In the genomic region with DNA sequence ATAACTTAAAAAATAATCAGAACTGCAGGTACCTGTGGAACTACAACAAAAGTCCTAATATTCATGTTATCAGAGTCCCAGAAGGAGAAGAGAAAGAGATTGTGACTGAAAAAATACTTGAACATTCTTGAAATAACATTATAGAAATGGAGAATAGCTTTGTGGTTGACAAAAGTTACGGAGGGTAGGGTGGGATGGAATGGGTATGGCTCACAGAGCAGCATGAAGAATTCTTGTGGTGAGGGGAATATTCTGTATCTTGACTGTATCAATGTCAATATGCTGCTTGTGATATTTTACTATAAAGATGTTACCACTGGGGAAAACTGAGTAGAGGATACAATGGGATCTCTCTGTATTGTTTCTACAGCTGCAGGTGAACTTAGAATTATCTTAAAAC, we compare ENCODE assay signal across 20 cellular contexts.
DNase-seq lines count a peak whose midpoint lies in the region; ATAC-seq, FAIRE-seq and TF ChIP-seq lines count a peak whose summit lies in the region.
"Had no signal": no experiment of that assay in that cellular context is flagged by ENCODE, and none has a peak within 500 bp of the region (broad histone marks: within the 10 kb centered on the region; RNA-seq: fewer than 3 reads in every experiment).

No MANE protein-coding gene starts in this region.

- no peak overlapping the region for H3K27ac Mint-ChIP-seq in T-helper 17 cell
- H3K27ac Mint-ChIP-seq: CD8-positive, alpha-beta memory T cell had no signal

- peaks cover 2% of the 10 kb centered on the region for H3K36me3 Mint-ChIP-seq in T-helper 17 cell (ENCODE audit: low read depth)
- H3K36me3 Mint-ChIP-seq: CD8-positive, alpha-beta memory T cell had no signal

- H3K4me1 ChIP-seq in HepG2 (ENCODE audit: insufficient read depth, low read length) (peaks cover 46% of the 10 kb centered on the region), right lobe of liver (peaks cover 0 to 62% (median 14%) of the 10 kb centered on the region in 4 donors), muscle layer of colon (ENCODE audit: insufficient read depth, low read length) (peaks cover 67% of the 10 kb centered on the region), vagina (peaks cover 62% of the 10 kb centered on the region), spleen (peaks cover 0 to 4% (median 0%) of the 10 kb centered on the region in 6 donors)

- intact Hi-C loops in HepG2 (cut with micrococcal nuclease; ENCODE audit: unreplicated experiment) (loop anchor here (2.0 kb wide), 1 partner anchor 19 kb away; no protein-coding TSS in a partner anchor), right lobe of liver (cut with DNase I) (no loop called here), vagina (cut with DNase I) (no loop called here), spleen (cut with DNase I; ENCODE audit: low total_unique reads) (no loop called here)

- no peaks in the 10 kb centered on the region for H3K79me2 ChIP-seq in HepG2 (ENCODE audit: insufficient read depth, low read length)

- H3K9me3 ChIP-seq in HepG2 (ENCODE audit: low read length) (no peaks in the 10 kb centered on the region), right lobe of liver (no peaks in the 10 kb centered on the region), muscle layer of colon (ENCODE audit: low read length) (no peaks in the 10 kb centered on the region), vagina (no peaks in the 10 kb centered on the region), T-helper 17 cell (ENCODE audit: control insufficient read depth, low read length, poor library complexity, severe bottlenecking) (no peaks in the 10 kb centered on the region), spleen (no peaks in the 10 kb centered on the region)
- H3K9me3 ChIP-seq: Peyer's patch had no signal

- no peaks in the 10 kb centered on the region for H3K27me3 Mint-ChIP-seq in T-helper 17 cell
- H3K27me3 Mint-ChIP-seq: CD8-positive, alpha-beta memory T cell had no signal

- no peaks in the 10 kb centered on the region for H4K20me1 ChIP-seq in HepG2 (ENCODE audit: insufficient read depth, low read length)

- TF ChIP-seq POLR2A in HepG2 (IDR thresholded peaks at IDR 0.05; ENCODE audit: insufficient read depth in 1 of 2, low read depth in 2 of 2, low read length in 2 of 2): no peak
- no peak for TF ChIP-seq POLR2A in right lobe of liver (IDR thresholded peaks at IDR 0.05)
- no peak for TF ChIP-seq POLR2A in vagina (IDR thresholded peaks at IDR 0.05)
- no peak for TF ChIP-seq POLR2A in spleen (IDR thresholded peaks at IDR 0.05)

- TF ChIP-seq CTCF in HepG2 (CRISPR knock-in tag; IDR thresholded peaks at IDR 0.05) (no peak), right lobe of liver (IDR thresholded peaks at IDR 0.05) (no peak), astrocyte of the spinal cord (IDR thresholded peaks at IDR 0.05; ENCODE audit: low read depth, low read length) (no peak), vagina (IDR thresholded peaks at IDR 0.05) (no peak), spleen (IDR thresholded peaks at IDR 0.05 in 8 of 11, conservative IDR thresholded peaks at IDR 0.05 in 3 of 11) (no peak)

- no peak for ATAC-seq in HepG2
- no peak for ATAC-seq in right lobe of liver
- ATAC-seq in T-helper 17 cell: no peak

- no peaks in the 10 kb centered on the region for H3K27me3 ChIP-seq in HepG2 (ENCODE audit: control insufficient read depth in 1 of 2, insufficient read depth in 2 of 2, low read length in 2 of 2)
- H3K27me3 ChIP-seq in right lobe of liver: no peaks in the 10 kb centered on the region
- no peaks in the 10 kb centered on the region for H3K27me3 ChIP-seq in muscle layer of colon (ENCODE audit: control insufficient read depth in 1 of 2, insufficient read depth in 2 of 2, low read length in 2 of 2)
- H3K27me3 ChIP-seq in vagina: no peaks in the 10 kb centered on the region
- no peaks in the 10 kb centered on the region for H3K27me3 ChIP-seq in spleen (replicated peaks in 1 of 7)
- H3K27me3 ChIP-seq: Peyer's patch had no signal

- H2AFZ ChIP-seq in HepG2 (ENCODE audit: low read length): no peak overlapping the region

- H3K9ac ChIP-seq in HepG2 (ENCODE audit: insufficient read depth, low read depth, low read length): no peak overlapping the region
- no peak overlapping the region for H3K9ac ChIP-seq in muscle layer of colon (ENCODE audit: low read length)

- no peak for TF ChIP-seq RAD21 in HepG2 (CRISPR knock-in tag; IDR thresholded peaks at IDR 0.05)

- H3K27ac ChIP-seq in HepG2 (ENCODE audit: extremely low read length, insufficient read depth, low read length) (no peak overlapping the region), right lobe of liver (peak overlapping the region in 1 of 3 donors; percentile 37), muscle layer of colon (ENCODE audit: low read depth, low read length) (peak overlapping the region; percentile 8), vagina (peak overlapping the region; percentile 73), spleen (no peak overlapping the region)

- no peak overlapping the region for H3K4me3 ChIP-seq in HepG2 (replicated peaks in 1 of 3; ENCODE audit: insufficient read depth in 1 of 3, low read depth in 2 of 3, low read length in 3 of 3)
- H3K4me3 ChIP-seq in right lobe of liver: no peak overlapping the region
- no peak overlapping the region for H3K4me3 ChIP-seq in astrocyte of the spinal cord (ENCODE audit: low read depth, low read length)
- no peak overlapping the region for H3K4me3 ChIP-seq in muscle layer of colon (ENCODE audit: low read depth in 1 of 2, low read length in 2 of 2)
- H3K4me3 ChIP-seq in vagina: no peak overlapping the region
- H3K4me3 ChIP-seq in spleen: no peak overlapping the region
- H3K4me3 ChIP-seq: Peyer's patch had no signal

- BruUV-seq in HepG2 (replicated peaks; lab: Mats Ljungman, UMichigan): no TSS peak

- no peak for DNase-seq in HepG2 (ENCODE audit: low spot score)
- DNase-seq in right lobe of liver: no peak
- peak; percentile 51 for DNase-seq in astrocyte of the spinal cord (ENCODE audit: low read depth, low spot score)
- no peak for DNase-seq in vagina (ENCODE audit: extremely low spot score in 2 of 2)
- no peak for DNase-seq in NCI-H146 treated with DMSO at 0.1 percent for 48 hours (lab: John Stamatoyannopoulos, UW; ENCODE audit: unreplicated experiment)
- DNase-seq in T-helper 17 cell: no peak
- no peak for DNase-seq in spleen
- DNase-seq: AML-193; C1 segment of cervical spinal cord; CD8-positive, alpha-beta memory T cell; GF-D8; KBM-7; NCI-H1092; NCI-H1436; NCI-H2029; NCI-H226; NCI-H510A treated with DMSO at 0.1 percent for 48 hours; NCI-H748 treated with DMSO at 0.1 percent for 48 hours; Peyer's patch had no signal

- CTCF ChIA-PET in HepG2 (lab: Yijun Ruan, JAX; ENCODE audit: low intra/inter-chr PET ratio, low total read pairs): no interaction called here

- H3K36me3 ChIP-seq in HepG2 (replicated peaks in 1 of 2; ENCODE audit: control insufficient read depth in 1 of 2, insufficient read depth in 2 of 2, low read length in 2 of 2): peaks cover 6 to 11% of the 10 kb centered on the region in 2 experiments
- peaks cover 0 to 6% (median 2%) of the 10 kb centered on the region in 4 donors for H3K36me3 ChIP-seq in right lobe of liver
- H3K36me3 ChIP-seq in muscle layer of colon (ENCODE audit: insufficient read depth, low read length): peaks cover 16% of the 10 kb centered on the region
- peaks cover 0 to 36% of the 10 kb centered on the region in 2 donors for H3K36me3 ChIP-seq in vagina
- peaks cover 0 to 2% (median 0%) of the 10 kb centered on the region in 6 donors for H3K36me3 ChIP-seq in spleen

- POLR2A ChIA-PET in HepG2 (lab: Yijun Ruan, JAX): interaction anchor here (2.3 to 2.5 kb wide), 2 partner anchors 9 to 121 kb away, joined by 7 to 10 read pairs; no protein-coding TSS in a partner anchor

- TF ChIP-seq EP300 in HepG2 (IDR thresholded peaks at IDR 0.05; ENCODE audit: low read depth in 2 of 2, low read length in 2 of 2) (no peak), HepG2 (CRISPR knock-in tag; IDR thresholded peaks at IDR 0.05; ENCODE audit: borderline replicate concordance) (no peak)

- H3K4me2 ChIP-seq in HepG2 (ENCODE audit: low read depth, low read length): no peak overlapping the region

- in situ Hi-C loops in HepG2 (cut with HindIII; ENCODE audit: extremely low pct_ligation_motif_present, low pct_unique_long_range_greater_than_20kb): no loop called here
- in situ Hi-C loops in astrocyte of the spinal cord (cut with HindIII; ENCODE audit: low sequenced_read_pairs): no loop called here

- 100% methylated on average over 1 of the region's 1 CpG for WGBS in HepG2 (ENCODE audit: low lambda C conversion rate)
- no CpG with 5 or more reads among the region's 1 CpG for WGBS in right lobe of liver (ENCODE audit: insufficient coverage, low coverage, low lambda C conversion rate, missing lambda C conversion rate)
- WGBS in spleen, 5 donors: 84 to 97% (median 93%) methylated on average over 1 of the region's 1 CpG

- no peak for FAIRE-seq in HepG2 (lab: Jason Lieb, UNC)

- H3K4me3 Mint-ChIP-seq in T-helper 17 cell: no peak overlapping the region
- H3K4me3 Mint-ChIP-seq: CD8-positive, alpha-beta memory T cell had no signal

- H3K4me1 Mint-ChIP-seq in T-helper 17 cell: peaks cover 3% of the 10 kb centered on the region
- H3K4me1 Mint-ChIP-seq: CD8-positive, alpha-beta memory T cell had no signal

TF ChIP-seq in HepG2, 621 proteins besides CTCF, POLR2A, EP300 and RAD21:
- no peak for TF ChIP-seq TP53 (CRISPR knock-in tag; conservative IDR thresholded peaks at IDR 0.05)
- TF ChIP-seq, protein P1, sequence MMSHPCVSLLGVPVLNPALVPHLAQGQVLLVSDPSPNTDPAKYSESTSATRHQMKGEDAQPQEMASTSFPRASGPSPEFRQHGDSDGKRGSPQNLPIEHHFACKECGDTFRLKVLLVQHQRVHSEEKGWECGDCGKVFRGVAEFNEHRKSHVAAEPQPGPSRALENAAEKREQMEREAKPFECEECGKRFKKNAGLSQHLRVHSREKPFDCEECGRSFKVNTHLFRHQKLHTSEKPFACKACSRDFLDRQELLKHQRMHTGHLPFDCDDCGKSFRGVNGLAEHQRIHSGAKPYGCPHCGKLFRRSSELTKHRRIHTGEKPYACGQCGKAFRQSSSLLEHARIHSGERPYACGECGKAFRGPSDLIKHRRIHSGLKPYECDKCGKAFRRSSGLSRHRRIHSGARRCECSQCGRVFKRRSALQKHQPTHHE (CRISPR knock-in tag; IDR thresholded peaks at IDR 0.05; ENCODE audit: borderline replicate concordance): no peak
- TF ChIP-seq ZNF709 (CRISPR knock-in tag; IDR thresholded peaks at IDR 0.05): 0 out of 2 replicates have a peak, but pooled peaks have one; percentile 61

Comparison
In these comparisons a context has a peak if more than half of its experiments do, and no peak if none do; other contexts are left out.
1. H3K27ac ChIP-seq: peak in muscle layer of colon (single experiment) and vagina (single experiment); none in HepG2 (single experiment) and spleen (0 of 8).